Comparison of ENCODE assay signal across 8 cellular contexts in genomic region chr16:88705746-88706287, GRCh38. TPM values are rescaled to one million over a fixed set of nuclear protein-coding genes. Genes with fewer than 3 reads are reported as not detected.
DNase-seq lines count a peak whose midpoint lies in the region; ATAC-seq and TF ChIP-seq lines count a peak whose summit lies in the region.

No MANE protein-coding gene starts in this region.

- peak overlapping the region; percentile 85 for H3K4me3 Mint-ChIP-seq in T-helper 2 cell treated with Interferon-gamma antibody and Interleukin-4, amounts not matched to agents 5 μg/mL and 100 μg/mL, for 36 hours
- H3K4me3 Mint-ChIP-seq in nephron progenitor cell, result peak overlapping the region; percentile 87

- peak overlapping the region; percentile 97 for H3K4me3 ChIP-seq in SJCRH30
- H3K4me3 ChIP-seq in epithelial cell of proximal tubule (ENCODE audit: low read depth, low read length), result peak overlapping the region; percentile 99

- H3K9me3 Mint-ChIP-seq in T-helper 2 cell treated with Interferon-gamma antibody and Interleukin-4, amounts not matched to agents 5 μg/mL and 100 μg/mL, for 36 hours, result no peaks in the 10 kb centered on the region
- no peaks in the 10 kb centered on the region for H3K9me3 Mint-ChIP-seq in nephron progenitor cell

- H3K27ac ChIP-seq in SJCRH30, result no peak overlapping the region

- H3K27me3 Mint-ChIP-seq in T-helper 2 cell treated with Interferon-gamma antibody and Interleukin-4, amounts not matched to agents 5 μg/mL and 100 μg/mL, for 36 hours (ENCODE audit: low read depth), result no peaks in the 10 kb centered on the region
- peaks cover 7% of the 10 kb centered on the region for H3K27me3 Mint-ChIP-seq in nephron progenitor cell (ENCODE audit: low read depth, poor library complexity)

- H3K4me1 ChIP-seq in SJCRH30, result no peaks in the 10 kb centered on the region; the same call in 1 of the 2 replicates

- DNase-seq in T-helper 2 cell treated with Interferon-gamma antibody and Interleukin-4, amounts not matched to agents 5 μg/mL and 100 μg/mL, for 36 hours (ENCODE audit: low spot score), result no peak
- DNase-seq in T-helper 2 cell (no peak), SJCRH30 (no peak), epithelial cell of proximal tubule (ENCODE audit: low read depth) (no peak), nephron progenitor cell (peak; percentile 56), mesenteric fat pad (ENCODE audit: low spot score) (no peak), Ammon's horn (ENCODE audit: low spot score) (no peak)

- TF ChIP-seq CTCF in epithelial cell of proximal tubule (conservative IDR thresholded peaks at IDR 0.05; ENCODE audit: low read depth, low read length) (no peak), nephron progenitor cell (IDR thresholded peaks at IDR 0.05) (no peak)

- H3K36me3 ChIP-seq in SJCRH30, result no peaks in the 10 kb centered on the region

- H3K27ac Mint-ChIP-seq in T-helper 2 cell treated with Interferon-gamma antibody and Interleukin-4, amounts not matched to agents 5 μg/mL and 100 μg/mL, for 36 hours, result peak overlapping the region; percentile 92
- no peak overlapping the region for H3K27ac Mint-ChIP-seq in nephron progenitor cell

- peaks cover 28% of the 10 kb centered on the region for H3K36me3 Mint-ChIP-seq in T-helper 2 cell treated with Interferon-gamma antibody and Interleukin-4, amounts not matched to agents 5 μg/mL and 100 μg/mL, for 36 hours (ENCODE audit: low read depth)
- no peaks in the 10 kb centered on the region for H3K36me3 Mint-ChIP-seq in nephron progenitor cell (ENCODE audit: low read depth)

- H3K4me1 Mint-ChIP-seq in T-helper 2 cell treated with Interferon-gamma antibody and Interleukin-4, amounts not matched to agents 5 μg/mL and 100 μg/mL, for 36 hours (ENCODE audit: low read depth), result peaks cover 33% of the 10 kb centered on the region
- peaks cover 29% of the 10 kb centered on the region for H3K4me1 Mint-ChIP-seq in nephron progenitor cell

- no peaks in the 10 kb centered on the region for H3K9me3 ChIP-seq in SJCRH30 (replicated peaks)

- peak; percentile 19 for ATAC-seq in HG02840 (IDR thresholded peaks at IDR 0.05; ENCODE audit: low FRiP score, unreplicated experiment)

- no peaks in the 10 kb centered on the region for H3K27me3 ChIP-seq in SJCRH30

RNA-seq across cellular contexts. Expression of gene RNF166, which starts 0.4 kb away (rescaled TPM):
- total RNA-seq in SJCRH30 (2014; rRNA removed; shearing (Covaris generic)), result 10.4 and 10.7 TPM in 2 replicates
- total RNA-seq in epithelial cell of proximal tubule, result 29.7 and 32.8 TPM in 2 replicates
- total RNA-seq in mesenteric fat pad, result 22.5 TPM

RNA-seq across cellular contexts. Expression of gene CTU2, which starts 0.5 kb away (rescaled TPM):
- 10.3 and 11.5 TPM in 2 replicates for total RNA-seq in SJCRH30 (2014; rRNA removed; shearing (Covaris generic))
- 9.3 and 26.6 TPM in 2 replicates for total RNA-seq in epithelial cell of proximal tubule
- 20.3 TPM for total RNA-seq in mesenteric fat pad

RNA-seq across cellular contexts. Expression of gene SNAI3, which starts 19.5 kb away (rescaled TPM):
- 0.47 and 0.56 TPM in 2 replicates for total RNA-seq in SJCRH30 (2014; rRNA removed; shearing (Covaris generic))
- total RNA-seq in epithelial cell of proximal tubule (0.23 and 0.58 TPM in 2 replicates), mesenteric fat pad (1.2 TPM)

RNA-seq across cellular contexts. Expression of gene MVD, which starts 42.9 kb away (rescaled TPM):
- 12.6 and 21.0 TPM in 2 replicates for total RNA-seq in SJCRH30 (2014; rRNA removed; shearing (Covaris generic))
- total RNA-seq in epithelial cell of proximal tubule, result 76.2 and 167 TPM in 2 replicates
- 22.9 TPM for total RNA-seq in mesenteric fat pad

RNA-seq across cellular contexts. Expression of gene CYBA, which starts 55.0 kb away (rescaled TPM):
- 0.24 and 0.76 TPM in 2 replicates for total RNA-seq in SJCRH30 (2014; rRNA removed; shearing (Covaris generic))
- 877 and 896 TPM in 2 replicates for total RNA-seq in epithelial cell of proximal tubule
- total RNA-seq in mesenteric fat pad, result 183 TPM
